8 cellular contexts compared by ENCODE assay signal in the genomic region with DNA sequence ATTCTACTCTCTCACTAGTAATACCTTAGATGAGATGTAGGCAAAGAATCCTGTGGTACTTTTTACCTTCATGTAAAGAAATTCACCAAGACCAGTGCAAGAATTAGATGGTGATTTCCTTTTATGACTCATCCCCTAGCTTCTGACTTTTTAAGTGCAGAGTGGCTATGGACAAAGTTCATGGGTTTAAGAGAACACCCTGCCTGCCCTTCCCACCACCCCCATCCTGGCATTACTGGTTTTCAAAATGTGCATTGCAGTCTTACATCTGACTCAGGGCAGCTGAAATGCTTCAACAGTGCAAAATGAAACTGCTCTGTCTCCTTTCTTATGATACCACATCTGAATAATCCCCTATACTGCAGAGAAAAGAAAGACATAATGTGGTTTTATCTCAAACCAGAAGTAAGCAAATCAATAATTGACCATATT. TPM values are rescaled to one million over a fixed set of nuclear protein-coding genes. Genes with fewer than 3 reads are reported as not detected.
DNase-seq lines count a peak whose midpoint lies in the region; ATAC-seq and TF ChIP-seq lines count a peak whose summit lies in the region.

No MANE protein-coding gene starts in this region.

- no peak for TF ChIP-seq EP300 in upper lobe of left lung (IDR thresholded peaks at IDR 0.05)

- no peaks in the 10 kb centered on the region for H3K9me3 Mint-ChIP-seq in activated CD8-positive, alpha-beta memory T cell treated with anti-CD3 and anti-CD28 coated beads, Interleukin-2, amount 10 ng/mL, durations not matched to agents 7 days and 5 days (ENCODE audit: low read depth)
- H3K9me3 Mint-ChIP-seq in activated T-cell treated with anti-CD3 and anti-CD28 coated beads, Interleukin-2, amount 50 U/mL, for 4 hours = peaks cover 5% of the 10 kb centered on the region

- no peak for TF ChIP-seq CTCF in omental fat pad (IDR thresholded peaks at IDR 0.05)
- no peak for TF ChIP-seq CTCF in upper lobe of left lung (IDR thresholded peaks at IDR 0.05)

- no peak for TF ChIP-seq POLR2A in upper lobe of left lung (IDR thresholded peaks at IDR 0.05)

- CTCF ChIA-PET in activated CD8-positive, alpha-beta memory T cell treated with anti-CD3 and anti-CD28 coated beads, Interleukin-2, amount 10 ng/mL, durations not matched to agents 7 days and 5 days (lab: Charles Lee) = interaction anchor here (2.8 to 4.0 kb wide), 2 partner anchors 492 to 505 kb away, joined by 29 to 70 read pairs; no protein-coding TSS in a partner anchor

- H3K4me1 ChIP-seq in upper lobe of left lung = peaks cover 0 to 15% (median 4%) of the 10 kb centered on the region in 4 donors

- H3K4me1 Mint-ChIP-seq in activated CD8-positive, alpha-beta memory T cell treated with anti-CD3 and anti-CD28 coated beads, Interleukin-2, amount 10 ng/mL, durations not matched to agents 7 days and 5 days = peaks cover 38% of the 10 kb centered on the region
- H3K4me1 Mint-ChIP-seq in activated T-cell treated with anti-CD3 and anti-CD28 coated beads, Interleukin-2, amount 50 U/mL, for 4 hours (ENCODE audit: low read depth) = peaks cover 8% of the 10 kb centered on the region

- peaks cover 3% of the 10 kb centered on the region for H3K36me3 Mint-ChIP-seq in activated CD8-positive, alpha-beta memory T cell treated with anti-CD3 and anti-CD28 coated beads, Interleukin-2, amount 10 ng/mL, durations not matched to agents 7 days and 5 days
- peaks cover 1% of the 10 kb centered on the region for H3K36me3 Mint-ChIP-seq in activated T-cell treated with anti-CD3 and anti-CD28 coated beads, Interleukin-2, amount 50 U/mL, for 4 hours (ENCODE audit: insufficient read depth)

- H3K9me3 ChIP-seq in upper lobe of left lung = no peaks in the 10 kb centered on the region

- H3K27ac ChIP-seq in upper lobe of left lung = no peak overlapping the region

- no peaks in the 10 kb centered on the region for H3K27me3 ChIP-seq in upper lobe of left lung

- peak overlapping the region; percentile 24 for H3K4me3 Mint-ChIP-seq in activated CD8-positive, alpha-beta memory T cell treated with anti-CD3 and anti-CD28 coated beads, Interleukin-2, amount 10 ng/mL, durations not matched to agents 7 days and 5 days
- no peak overlapping the region for H3K4me3 Mint-ChIP-seq in activated T-cell treated with anti-CD3 and anti-CD28 coated beads, Interleukin-2, amount 50 U/mL, for 4 hours

- H3K36me3 ChIP-seq in upper lobe of left lung = no peaks in the 10 kb centered on the region

- ATAC-seq in activated CD8-positive, alpha-beta memory T cell treated with anti-CD3 and anti-CD28 coated beads, Interleukin-2, amount 10 ng/mL, durations not matched to agents 7 days and 5 days = peak; percentile 80
- peak; percentile 62 for ATAC-seq in HG03045 (IDR thresholded peaks at IDR 0.05; ENCODE audit: unreplicated experiment)
- peak; percentile 84 to 91 for ATAC-seq in activated T-cell treated with anti-CD3 and anti-CD28 coated beads, Interleukin-2, amount 50 U/mL, for 4 hours
- ATAC-seq in omental fat pad (ENCODE audit: low FRiP score) = peak; percentile 68
- no peak for ATAC-seq in upper lobe of left lung (ENCODE audit: low FRiP score in 2 of 2)

- H3K27ac Mint-ChIP-seq in activated CD8-positive, alpha-beta memory T cell treated with anti-CD3 and anti-CD28 coated beads, Interleukin-2, amount 10 ng/mL, durations not matched to agents 7 days and 5 days = peak overlapping the region; percentile 82

- no peak overlapping the region for H3K4me3 ChIP-seq in upper lobe of left lung

- peak; percentile 72 for DNase-seq in activated CD8-positive, alpha-beta memory T cell treated with anti-CD3 and anti-CD28 coated beads, Interleukin-2, amount 10 ng/mL, durations not matched to agents 7 days and 5 days
- no peak for DNase-seq in activated CD8-positive, alpha-beta memory T cell treated with anti-CD3 and anti-CD28 coated beads for 24 hours
- DNase-seq in activated T-cell treated with anti-CD3 and anti-CD28 coated beads, Interleukin-2, amount 50 U/mL, for 4 hours = no peak
- no peak for DNase-seq in omental fat pad (ENCODE audit: low spot score)
- DNase-seq in C1 segment of cervical spinal cord (lab: John Stamatoyannopoulos, UW) = no peak
- no peak for DNase-seq in COLO668 (lab: John Stamatoyannopoulos, UW; ENCODE audit: unreplicated experiment)
- DNase-seq in upper lobe of left lung = no peak

- H3K27me3 Mint-ChIP-seq in activated CD8-positive, alpha-beta memory T cell treated with anti-CD3 and anti-CD28 coated beads, Interleukin-2, amount 10 ng/mL, durations not matched to agents 7 days and 5 days = no peaks in the 10 kb centered on the region
- H3K27me3 Mint-ChIP-seq in activated T-cell treated with anti-CD3 and anti-CD28 coated beads, Interleukin-2, amount 50 U/mL, for 4 hours (ENCODE audit: low read depth) = no peaks in the 10 kb centered on the region

RNA-seq across cellular contexts. Expression of a gene that starts 22.6 kb away (rescaled TPM):
- total RNA-seq in activated CD8-positive, alpha-beta memory T cell treated with anti-CD3 and anti-CD28 coated beads, Interleukin-2, amount 10 ng/mL, durations not matched to agents 7 days and 5 days = 10 to 100 TPM; 22.0 to 26.3 TPM
- 10 to 100 TPM; 51.1 to 53.7 (median 53.6) TPM for total RNA-seq in activated T-cell treated with anti-CD3 and anti-CD28 coated beads, Interleukin-2, amount 50 U/mL, for 4 hours
- total RNA-seq in omental fat pad = 10 to 100 TPM; 10.2 to 21.7 (median 20.0) TPM
- total RNA-seq in upper lobe of left lung = 10 to 100 TPM in 4 of 6 donors, 1 to 10 TPM in 2; 2.1 to 25.1 (median 13.4) TPM

RNA-seq across cellular contexts. Expression of a gene that starts 22.7 kb away (rescaled TPM):
- 10 to 100 TPM; 12.1 to 12.6 TPM for total RNA-seq in activated CD8-positive, alpha-beta memory T cell treated with anti-CD3 and anti-CD28 coated beads, Interleukin-2, amount 10 ng/mL, durations not matched to agents 7 days and 5 days
- 1 to 10 TPM; 8.5 to 9.8 (median 9.7) TPM for total RNA-seq in activated T-cell treated with anti-CD3 and anti-CD28 coated beads, Interleukin-2, amount 50 U/mL, for 4 hours
- 1 to 10 TPM; 4.1 to 9.5 (median 7.2) TPM for total RNA-seq in omental fat pad
- total RNA-seq in upper lobe of left lung = 10 to 100 TPM in 2 of 6 donors, 1 to 10 TPM in 4; 3.1 to 17.8 (median 7.2) TPM

Comparison
In these comparisons a context has a peak if more than half of its experiments do, and no peak if none do; other contexts are left out.
1. ATAC-seq: peak in activated CD8-positive, alpha-beta memory T cell treated with anti-CD3 and anti-CD28 coated beads, Interleukin-2, amount 10 ng/mL, durations not matched to agents 7 days and 5 days (single experiment), HG03045 (single experiment), activated T-cell treated with anti-CD3 and anti-CD28 coated beads, Interleukin-2, amount 50 U/mL, for 4 hours (2 of 2) and omental fat pad (single experiment); none in upper lobe of left lung (0 of 2).